15 cellular contexts compared by ENCODE assay signal in genomic region chr9:92527291-92527828, GRCh38. TPM values are rescaled to one million over a fixed set of nuclear protein-coding genes. Genes with fewer than 3 reads are reported as not detected.
DNase-seq lines count a peak whose midpoint lies in the region; ATAC-seq lines count a peak whose summit lies in the region.
"Had no signal": no experiment of that assay in that cellular context is flagged by ENCODE, and none has a peak within 500 bp of the region (broad histone marks: within the 10 kb centered on the region; RNA-seq: fewer than 3 reads in every experiment).

No MANE protein-coding gene starts in this region.

- no peaks in the 10 kb centered on the region for H3K27me3 Mint-ChIP-seq in activated naive CD8-positive, alpha-beta T cell treated with anti-CD3 and anti-CD28 coated beads, Interleukin-2, amount 50 U/mL, for 24 hours
- no peaks in the 10 kb centered on the region for H3K27me3 Mint-ChIP-seq in activated naive CD8-positive, alpha-beta T cell treated with anti-CD3 and anti-CD28 coated beads for 36 hours
- no peaks in the 10 kb centered on the region for H3K27me3 Mint-ChIP-seq in stimulated activated naive CD8-positive, alpha-beta T cell treated with anti-CD3 and anti-CD28 coated beads, Interleukin-15, amount 100 ng/mL, for 72 hours
- H3K27me3 Mint-ChIP-seq: CD4-positive, alpha-beta T cell had no signal

- no peaks in the 10 kb centered on the region for H3K4me1 Mint-ChIP-seq in activated naive CD8-positive, alpha-beta T cell treated with anti-CD3 and anti-CD28 coated beads, Interleukin-2, amount 50 U/mL, for 24 hours
- no peaks in the 10 kb centered on the region for H3K4me1 Mint-ChIP-seq in activated naive CD8-positive, alpha-beta T cell treated with anti-CD3 and anti-CD28 coated beads for 36 hours
- H3K4me1 Mint-ChIP-seq in stimulated activated naive CD8-positive, alpha-beta T cell treated with anti-CD3 and anti-CD28 coated beads, Interleukin-15, amount 100 ng/mL, for 72 hours = no peaks in the 10 kb centered on the region

- ATAC-seq in activated CD4-positive, CD25-positive, alpha-beta regulatory T cell treated with anti-CD3 and anti-CD28 coated beads, Interleukin-2, amount 50 U/mL, for 24 hours = peak; percentile 21 to 55
- peak; percentile 49 for ATAC-seq in activated naive CD8-positive, alpha-beta T cell treated with anti-CD3 and anti-CD28 coated beads, Interleukin-2, amount 50 U/mL, for 24 hours
- peak; percentile 43 for ATAC-seq in stimulated activated naive CD8-positive, alpha-beta T cell treated with anti-CD3 and anti-CD28 coated beads, Interleukin-15, amount 100 ng/mL, for 72 hours
- no peak for ATAC-seq in stimulated activated naive CD8-positive, alpha-beta T cell treated with anti-CD3 and anti-CD28 coated beads, Interleukin-15, Interleukin-2, amounts not matched to agents 100 U/mL and 50 U/mL, for 24 hours
- ATAC-seq: A549 had no signal

- peaks cover 4% of the 10 kb centered on the region for H3K36me3 Mint-ChIP-seq in activated naive CD8-positive, alpha-beta T cell treated with anti-CD3 and anti-CD28 coated beads, Interleukin-2, amount 50 U/mL, for 24 hours (ENCODE audit: low read depth)
- H3K36me3 Mint-ChIP-seq in activated naive CD8-positive, alpha-beta T cell treated with anti-CD3 and anti-CD28 coated beads for 36 hours = peaks cover 6% of the 10 kb centered on the region

- no peak overlapping the region for H3K4me3 Mint-ChIP-seq in activated naive CD8-positive, alpha-beta T cell treated with anti-CD3 and anti-CD28 coated beads, Interleukin-2, amount 50 U/mL, for 24 hours
- no peak overlapping the region for H3K4me3 Mint-ChIP-seq in activated naive CD8-positive, alpha-beta T cell treated with anti-CD3 and anti-CD28 coated beads for 36 hours
- no peak overlapping the region for H3K4me3 Mint-ChIP-seq in stimulated activated naive CD8-positive, alpha-beta T cell treated with anti-CD3 and anti-CD28 coated beads, Interleukin-15, amount 100 ng/mL, for 72 hours
- H3K4me3 Mint-ChIP-seq: CD4-positive, alpha-beta T cell had no signal

- H3K27ac Mint-ChIP-seq in activated naive CD8-positive, alpha-beta T cell treated with anti-CD3 and anti-CD28 coated beads, Interleukin-2, amount 50 U/mL, for 24 hours = no peak overlapping the region
- no peak overlapping the region for H3K27ac Mint-ChIP-seq in activated naive CD8-positive, alpha-beta T cell treated with anti-CD3 and anti-CD28 coated beads for 36 hours
- H3K27ac Mint-ChIP-seq in stimulated activated naive CD8-positive, alpha-beta T cell treated with anti-CD3 and anti-CD28 coated beads, Interleukin-15, amount 100 ng/mL, for 72 hours = no peak overlapping the region
- H3K27ac Mint-ChIP-seq: CD4-positive, alpha-beta T cell had no signal

- no peak for DNase-seq in activated CD4-positive, CD25-positive, alpha-beta regulatory T cell (lab: John Stamatoyannopoulos, UW)
- DNase-seq in activated naive CD8-positive, alpha-beta T cell treated with anti-CD3 and anti-CD28 coated beads, Interleukin-2, amount 50 U/mL, for 24 hours = no peak
- no peak for DNase-seq in activated naive CD8-positive, alpha-beta T cell treated with anti-CD3 and anti-CD28 coated beads for 36 hours
- DNase-seq in stimulated activated naive CD8-positive, alpha-beta T cell treated with anti-CD3 and anti-CD28 coated beads, Interleukin-15, amount 100 ng/mL, for 72 hours = no peak
- no peak for DNase-seq in stimulated activated naive CD8-positive, alpha-beta T cell treated with anti-CD3 and anti-CD28 coated beads, Interleukin-15, Interleukin-2, amounts not matched to agents 100 U/mL and 50 U/mL, for 24 hours
- no peak for DNase-seq in stimulated activated CD8-positive, alpha-beta memory T cell treated with anti-CD3 and anti-CD28 coated beads, Interleukin-4, amount 100 ng/mL, for 48 hours
- no peak for DNase-seq in ecto neural progenitor cell (ENCODE audit: low spot score)
- DNase-seq: AML-193; Caco-2; CD4-positive, alpha-beta T cell; HCEC 1CT had no signal

- H3K9me3 Mint-ChIP-seq in activated naive CD8-positive, alpha-beta T cell treated with anti-CD3 and anti-CD28 coated beads, Interleukin-2, amount 50 U/mL, for 24 hours = peaks cover 3% of the 10 kb centered on the region
- peaks cover 6% of the 10 kb centered on the region for H3K9me3 Mint-ChIP-seq in activated naive CD8-positive, alpha-beta T cell treated with anti-CD3 and anti-CD28 coated beads for 36 hours
- H3K9me3 Mint-ChIP-seq in stimulated activated naive CD8-positive, alpha-beta T cell treated with anti-CD3 and anti-CD28 coated beads, Interleukin-15, amount 100 ng/mL, for 72 hours = no peaks in the 10 kb centered on the region

RNA-seq across cellular contexts. Expression of gene ECM2, which starts 8.4 kb away (rescaled TPM):
- not detected for total RNA-seq in activated naive CD8-positive, alpha-beta T cell treated with anti-CD3 and anti-CD28 coated beads for 36 hours
- total RNA-seq: Caco-2; CD4-positive, alpha-beta T cell; HT-29 had no signal

RNA-seq across cellular contexts. Expression of gene ASPN, which starts 45.1 kb away (rescaled TPM):
- total RNA-seq in activated naive CD8-positive, alpha-beta T cell treated with anti-CD3 and anti-CD28 coated beads for 36 hours = not detected
- total RNA-seq: Caco-2; CD4-positive, alpha-beta T cell; H4; HT-29 had no signal
